ENCODE assay signal across 8 cellular contexts in the genomic region with DNA sequence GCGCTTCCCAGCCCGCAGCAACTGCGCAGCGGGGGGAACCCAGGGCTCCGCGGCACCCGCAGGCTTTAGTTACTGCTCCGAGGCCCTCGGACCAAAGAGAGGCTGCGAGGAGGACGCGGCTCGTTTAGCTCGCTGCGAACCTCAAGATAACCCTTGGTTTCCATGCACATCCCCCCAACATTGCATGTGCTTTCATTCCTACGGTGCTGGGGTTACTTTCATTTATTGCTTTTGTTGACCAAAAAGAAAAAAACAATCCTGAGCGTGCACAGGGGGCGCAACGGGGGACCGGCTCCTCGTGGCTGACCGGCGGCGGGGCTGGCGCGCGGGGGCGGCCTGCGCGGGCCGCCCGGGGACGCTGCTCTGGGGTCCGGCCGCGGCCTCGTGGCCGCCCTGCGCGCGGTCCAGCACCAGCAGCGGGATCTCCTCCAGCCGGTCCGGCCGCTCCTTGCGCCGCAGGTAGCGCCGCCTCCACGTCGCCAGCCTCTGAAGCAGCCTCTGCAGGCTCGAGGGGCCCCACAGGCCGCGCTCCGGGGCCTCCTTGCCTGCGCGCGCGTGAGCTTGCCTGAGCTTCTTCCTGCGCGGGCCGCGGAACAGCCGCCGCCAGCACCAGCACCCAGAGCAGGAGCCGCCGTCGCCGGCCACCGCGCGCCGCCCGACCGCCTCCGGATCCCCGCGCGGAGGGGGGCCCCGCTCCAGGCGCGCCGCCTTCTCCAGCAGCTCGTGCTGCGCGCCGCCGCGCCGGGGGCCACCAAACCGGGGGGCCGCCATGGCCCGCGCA.
A peak's percentile ranks its signal among the peaks of the same experiment; 100 is the strongest.
DNase-seq lines count a peak whose midpoint lies in the region; ATAC-seq, FAIRE-seq and TF ChIP-seq lines count a peak whose summit lies in the region.

No MANE protein-coding gene starts in this region.

- POLR2A ChIA-PET in GM12878 (lab: Charles Lee): interaction anchor here (0.6 to 0.9 kb wide), 2 partner anchors 44 to 1317 kb away, joined by 6 to 8 read pairs; no protein-coding TSS in a partner anchor

- H3K4me3 ChIP-seq in OCI-LY1 (ENCODE audit: low read depth, low read length, poor library complexity, severe bottlenecking) (peak overlapping the region; percentile 63), GM12878 (peak overlapping the region; percentile 65; the same call in 1 of the 2 replicates), iPS DF 6.9 (ENCODE audit: low read length) (peak overlapping the region; percentile 31; the same call in 1 of the 2 replicates)

- ATAC-seq in GM12878 (peak; percentile 53), HG03571 (IDR thresholded peaks at IDR 0.05; ENCODE audit: unreplicated experiment) (no peak)

- CTCF ChIA-PET in GM12878 (lab: Yijun Ruan, JAX): interaction anchor here (0.6 kb wide), 1 partner anchor 78 kb away, joined by 3 read pairs; no protein-coding TSS in a partner anchor

- no peak for TF ChIP-seq EP300 in GM12878 (IDR thresholded peaks at IDR 0.05; ENCODE audit: borderline replicate concordance in 1 of 2, control insufficient read depth in 1 of 2, low read depth in 2 of 2, low read length in 2 of 2)

- H3K9me2 ChIP-seq in OCI-LY1 (ENCODE audit: low read depth, low read length): no peaks in the 10 kb centered on the region

- no peak for FAIRE-seq in GM12878 (lab: Jason Lieb, UNC)

- peaks cover 47% of the 10 kb centered on the region for H3K4me1 ChIP-seq in OCI-LY1 (ENCODE audit: insufficient read depth, low read length, severe bottlenecking)
- no peaks in the 10 kb centered on the region for H3K4me1 ChIP-seq in GM12878 (ENCODE audit: control insufficient read depth, insufficient read depth, low read length)
- H3K4me1 ChIP-seq in iPS DF 6.9 (ENCODE audit: control insufficient read depth, insufficient read depth, low read length): peaks cover 3% of the 10 kb centered on the region

- no peaks in the 10 kb centered on the region for H3K27me3 ChIP-seq in OCI-LY1 (ENCODE audit: insufficient read depth, low read length)
- H3K27me3 ChIP-seq in GM12878 (replicated peaks in 1 of 2; ENCODE audit: control insufficient read depth in 2 of 2, insufficient read depth in 2 of 2, low read length in 1 of 2): peaks cover 4 to 6% of the 10 kb centered on the region in 2 experiments
- no peaks in the 10 kb centered on the region for H3K27me3 ChIP-seq in iPS DF 6.9 (ENCODE audit: control insufficient read depth, insufficient read depth, low read length)

- H4K20me1 ChIP-seq in OCI-LY1 (ENCODE audit: insufficient read depth, low read length) (no peaks in the 10 kb centered on the region), GM12878 (ENCODE audit: control insufficient read depth, insufficient read depth) (no peaks in the 10 kb centered on the region; the same call in 1 of the 2 replicates)

- H3K79me2 ChIP-seq in OCI-LY1 (ENCODE audit: insufficient read depth, low read length) (no peaks in the 10 kb centered on the region), GM12878 (ENCODE audit: control insufficient read depth, insufficient read depth, low read length) (no peaks in the 10 kb centered on the region)

- BruUV-seq in GM12878 (replicated peaks; lab: Mats Ljungman, UMichigan): no TSS peak

- 0 out of 2 replicates have a peak, but pooled peaks cover 5% of the 10 kb centered on the region for H3F3A ChIP-seq in OCI-LY1 (ENCODE audit: insufficient read depth, low read length)

- H3K9ac ChIP-seq in OCI-LY1 (ENCODE audit: low read length): peak overlapping the region; percentile 76
- no peak overlapping the region; the same call in 1 of the 2 replicates for H3K9ac ChIP-seq in GM12878 (ENCODE audit: control insufficient read depth, insufficient read depth, low read length)

- DNase-seq in activated T-cell treated with anti-CD3 and anti-CD28 coated beads for 48 hours (ENCODE audit: low read depth) (peak; percentile 24), activated T-cell treated with anti-CD3 and anti-CD28 coated beads for 4 hours (no peak), GM12878 (ENCODE audit: low read depth, low spot score) (no peak), iPS DF 6.9 (ENCODE audit: low read depth, low spot score) (no peak), retina (peak; percentile 86), NCI-H526 treated with DMSO at 0.1 percent for 48 hours (lab: John Stamatoyannopoulos, UW) (no peak)

- TF ChIP-seq CTCF in OCI-LY1 (IDR thresholded peaks at IDR 0.05; ENCODE audit: low read length) (peak; percentile 11; the same call in 1 of the 2 replicates), GM12878 (IDR thresholded peaks at IDR 0.05 in 2 of 3, conservative IDR thresholded peaks at IDR 0.05 in 1 of 3; ENCODE audit: control insufficient read depth in 2 of 3, extremely low read depth in 1 of 3, insufficient read depth in 1 of 3, low read depth in 3 of 3, low read length in 3 of 3) (no peak)

- TF ChIP-seq POLR2A in GM12878 (IDR thresholded peaks at IDR 0.05; ENCODE audit: low read depth, low read length): no peak

- WGBS in GM12878 (ENCODE audit: insufficient coverage, insufficient replicate concordance, low lambda C conversion rate, missing lambda C conversion rate): 5% methylated on average over 72 of the region's 94 CpGs
- no CpG with 5 or more reads among the region's 94 CpGs for WGBS in iPS DF 6.9 (ENCODE audit: insufficient coverage, insufficient read length)

- no peaks in the 10 kb centered on the region for H3K36me3 ChIP-seq in OCI-LY1 (ENCODE audit: insufficient read depth, low read length)
- no peaks in the 10 kb centered on the region for H3K36me3 ChIP-seq in GM12878 (ENCODE audit: control insufficient read depth in 2 of 2, insufficient read depth in 2 of 2, low read length in 1 of 2)
- no peaks in the 10 kb centered on the region for H3K36me3 ChIP-seq in iPS DF 6.9 (ENCODE audit: control insufficient read depth, insufficient read depth, low read length)

- in situ Hi-C loops in GM12878 (cut with MboI): no loop called here

- RAD21 ChIA-PET in GM12878 (lab: Charles Lee; ENCODE audit: unreplicated experiment): interaction anchor here (0.7 kb wide), 1 partner anchor 278 kb away, joined by 5 read pairs; no protein-coding TSS in a partner anchor

- H3K4me2 ChIP-seq in OCI-LY1 (ENCODE audit: low read length): peak overlapping the region; percentile 94
- peak overlapping the region; percentile 92 for H3K4me2 ChIP-seq in GM12878 (ENCODE audit: control insufficient read depth, insufficient read depth)

- intact Hi-C loops in GM12878 (cut with micrococcal nuclease; ENCODE audit: unreplicated experiment): no loop called here

- TF ChIP-seq RAD21 in GM12878 (IDR thresholded peaks at IDR 0.05; ENCODE audit: insufficient read depth, low read depth, low read length): no peak

- H2AFZ ChIP-seq in OCI-LY1 (ENCODE audit: low read length) (peak overlapping the region; percentile 28; the same call in 1 of the 2 replicates), GM12878 (ENCODE audit: control insufficient read depth, low read depth, low read length) (no peak overlapping the region)

- peak overlapping the region; percentile 84 for H3K27ac ChIP-seq in OCI-LY1 (ENCODE audit: low read depth, low read length, poor library complexity, severe bottlenecking)
- H3K27ac ChIP-seq in GM12878 (ENCODE audit: control insufficient read depth, insufficient read depth): no peak overlapping the region
- no peak overlapping the region for H3K27ac ChIP-seq in iPS DF 6.9 (ENCODE audit: low read length)

- SMC1A ChIA-PET in GM12878 (lab: Charles Lee; ENCODE audit: uncharacterized antibody, unreplicated experiment): interaction anchor here (0.6 kb wide), 1 partner anchor 172 kb away, joined by 3 read pairs; no protein-coding TSS in a partner anchor

- H3K9me3 ChIP-seq in OCI-LY1 (ENCODE audit: low read length): no peaks in the 10 kb centered on the region
- peaks cover 5% of the 10 kb centered on the region; the same call in 2 of the 3 replicates for H3K9me3 ChIP-seq in GM12878 (replicated peaks; ENCODE audit: control insufficient read depth, insufficient read depth, low read length)
- no peaks in the 10 kb centered on the region for H3K9me3 ChIP-seq in iPS DF 6.9 (ENCODE audit: control insufficient read depth, insufficient read depth, low read length)

TF ChIP-seq in GM12878, 131 proteins besides CTCF, POLR2A, EP300 and RAD21 (continues in another document):
- TF ChIP-seq DPF2 (IDR thresholded peaks at IDR 0.05) (no peak), BHLHE40 (IDR thresholded peaks at IDR 0.05; ENCODE audit: borderline replicate concordance in 1 of 2, low read depth in 2 of 2, low read length in 1 of 2) (0 out of 4 replicates have a peak, but pooled peaks of 1 of the 2 experiments have one; percentile 4), PAX5 (IDR thresholded peaks at IDR 0.05; ENCODE audit: borderline replicate concordance, low read depth, low read length) (no peak), HDAC6 (IDR thresholded peaks at IDR 0.05; ENCODE audit: unreplicated experiment) (peak; percentile 66)
- TF ChIP-seq, protein P1, sequence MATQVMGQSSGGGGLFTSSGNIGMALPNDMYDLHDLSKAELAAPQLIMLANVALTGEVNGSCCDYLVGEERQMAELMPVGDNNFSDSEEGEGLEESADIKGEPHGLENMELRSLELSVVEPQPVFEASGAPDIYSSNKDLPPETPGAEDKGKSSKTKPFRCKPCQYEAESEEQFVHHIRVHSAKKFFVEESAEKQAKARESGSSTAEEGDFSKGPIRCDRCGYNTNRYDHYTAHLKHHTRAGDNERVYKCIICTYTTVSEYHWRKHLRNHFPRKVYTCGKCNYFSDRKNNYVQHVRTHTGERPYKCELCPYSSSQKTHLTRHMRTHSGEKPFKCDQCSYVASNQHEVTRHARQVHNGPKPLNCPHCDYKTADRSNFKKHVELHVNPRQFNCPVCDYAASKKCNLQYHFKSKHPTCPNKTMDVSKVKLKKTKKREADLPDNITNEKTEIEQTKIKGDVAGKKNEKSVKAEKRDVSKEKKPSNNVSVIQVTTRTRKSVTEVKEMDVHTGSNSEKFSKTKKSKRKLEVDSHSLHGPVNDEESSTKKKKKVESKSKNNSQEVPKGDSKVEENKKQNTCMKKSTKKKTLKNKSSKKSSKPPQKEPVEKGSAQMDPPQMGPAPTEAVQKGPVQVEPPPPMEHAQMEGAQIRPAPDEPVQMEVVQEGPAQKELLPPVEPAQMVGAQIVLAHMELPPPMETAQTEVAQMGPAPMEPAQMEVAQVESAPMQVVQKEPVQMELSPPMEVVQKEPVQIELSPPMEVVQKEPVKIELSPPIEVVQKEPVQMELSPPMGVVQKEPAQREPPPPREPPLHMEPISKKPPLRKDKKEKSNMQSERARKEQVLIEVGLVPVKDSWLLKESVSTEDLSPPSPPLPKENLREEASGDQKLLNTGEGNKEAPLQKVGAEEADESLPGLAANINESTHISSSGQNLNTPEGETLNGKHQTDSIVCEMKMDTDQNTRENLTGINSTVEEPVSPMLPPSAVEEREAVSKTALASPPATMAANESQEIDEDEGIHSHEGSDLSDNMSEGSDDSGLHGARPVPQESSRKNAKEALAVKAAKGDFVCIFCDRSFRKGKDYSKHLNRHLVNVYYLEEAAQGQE (IDR thresholded peaks at IDR 0.05; ENCODE audit: low read depth, low read length): no peak

Comparison
In these comparisons a context has a peak if more than half of its experiments do, and no peak if none do; other contexts are left out.
1. DNase-seq: peak in activated T-cell treated with anti-CD3 and anti-CD28 coated beads for 48 hours (single experiment) and retina (single experiment); none in activated T-cell treated with anti-CD3 and anti-CD28 coated beads for 4 hours (single experiment), GM12878 (single experiment), iPS DF 6.9 (single experiment) and NCI-H526 treated with DMSO at 0.1 percent for 48 hours (single experiment).
2. Peak in every context shown above with its lines, with median percentiles within 50 percentile points of each other: H3K4me3 ChIP-seq.